In genomic region chr9:15552641-15553527, GRCh38 we compare ENCODE assay signal across 8 cellular contexts. TPM values are rescaled to one million over a fixed set of nuclear protein-coding genes. Genes with fewer than 3 reads are reported as not detected.
DNase-seq lines count a peak whose midpoint lies in the region; TF ChIP-seq lines count a peak whose summit lies in the region.

CCDC171 (plus strand) TSS chr9:15553043; CDS start chr9:15564089, 11,046 bp downstream.

- peaks cover 5% of the 10 kb centered on the region for H3K27me3 Mint-ChIP-seq in neural progenitor cell (ENCODE audit: insufficient read depth, low read depth)

- H3K27ac ChIP-seq in neural progenitor cell: peak within 1 kb of the TSS; percentile 85
- H3K27ac ChIP-seq in stomach smooth muscle (ENCODE audit: low read length): peak within 1 kb of the TSS; percentile 73

- H3K4me3 Mint-ChIP-seq in neural progenitor cell: peak within 1 kb of the TSS; percentile 88

- no peaks in the 10 kb centered on the region for H3K79me2 ChIP-seq in neural progenitor cell (ENCODE audit: low read depth)

- H3K4me3 ChIP-seq in HAP-1: peak within 1 kb of the TSS; percentile 46
- H3K4me3 ChIP-seq in MG63: peak within 1 kb of the TSS; percentile 70
- H3K4me3 ChIP-seq in foreskin fibroblast (ENCODE audit: low read depth in 1 of 2, low read length in 2 of 2): peak within 1 kb of the TSS; percentile 69 to 97
- H3K4me3 ChIP-seq in neural progenitor cell: peak within 1 kb of the TSS; percentile 59
- peak within 1 kb of the TSS; percentile 79 to 96 for H3K4me3 ChIP-seq in stomach smooth muscle (ENCODE audit: low read length in 2 of 2)

- H3K27me3 ChIP-seq in HAP-1 (ENCODE audit: low read depth) (no peaks in the 10 kb centered on the region), MG63 (peaks cover 16% of the 10 kb centered on the region), neural progenitor cell (peaks cover 7% of the 10 kb centered on the region), stomach smooth muscle (ENCODE audit: control insufficient read depth in 1 of 2, insufficient read depth in 2 of 2, low read length in 2 of 2) (no peaks in the 10 kb centered on the region)

- H3K36me3 Mint-ChIP-seq in neural progenitor cell: peaks cover 3% of the 10 kb centered on the region

- H3K4me2 ChIP-seq in neural progenitor cell: peak within 1 kb of the TSS; percentile 84

- peaks cover 4% of the 10 kb centered on the region for H3K4me1 Mint-ChIP-seq in neural progenitor cell

- TF ChIP-seq CTCF in foreskin fibroblast (IDR thresholded peaks at IDR 0.05; ENCODE audit: low read depth, low read length) (no peak), neural progenitor cell (IDR thresholded peaks at IDR 0.05) (peak; percentile 6)

- DNase-seq in GDM1 (lab: John Stamatoyannopoulos, UW) (peak; percentile 96), HAP-1 (ENCODE audit: low spot score in 2 of 2) (peak; percentile 91 to 95), MG63 (peak; percentile 100), SHP77 (lab: John Stamatoyannopoulos, UW) (peak; percentile 84 to 91), activated gamma-delta T cell (lab: John Stamatoyannopoulos, UW) (peak; percentile 76), foreskin fibroblast (peak; percentile 94 to 98), neural progenitor cell (ENCODE audit: low spot score) (peak; percentile 98)

- H2AFZ ChIP-seq in neural progenitor cell (replicated peaks): peak within 1 kb of the TSS; percentile 85

- H4K20me1 ChIP-seq in neural progenitor cell (ENCODE audit: low read depth): no peaks in the 10 kb centered on the region

- H3K9me3 Mint-ChIP-seq in neural progenitor cell: peaks cover 6% of the 10 kb centered on the region

- peaks cover 6% of the 10 kb centered on the region; the same call in 1 of the 2 replicates for H3K4me1 ChIP-seq in HAP-1
- H3K4me1 ChIP-seq in neural progenitor cell: peaks cover 9% of the 10 kb centered on the region
- H3K4me1 ChIP-seq in stomach smooth muscle (ENCODE audit: control insufficient read depth, insufficient read depth, low read length): peaks cover 6% of the 10 kb centered on the region

- H3K9ac ChIP-seq in neural progenitor cell (peak within 1 kb of the TSS; percentile 27), stomach smooth muscle (ENCODE audit: low read length in 2 of 2) (peak within 1 kb of the TSS; percentile 80 to 86)

- in situ Hi-C loops in HAP-1 (cut with MboI; ENCODE audit: low sequenced_read_pairs): loop anchor here (5.0 kb wide), 1 partner anchor 39 kb away; no protein-coding TSS in a partner anchor

- H3K36me3 ChIP-seq in HAP-1 (replicated peaks): no peaks in the 10 kb centered on the region
- H3K36me3 ChIP-seq in MG63: no peaks in the 10 kb centered on the region
- no peaks in the 10 kb centered on the region for H3K36me3 ChIP-seq in neural progenitor cell
- no peaks in the 10 kb centered on the region for H3K36me3 ChIP-seq in stomach smooth muscle (ENCODE audit: control insufficient read depth in 2 of 2, insufficient read depth in 2 of 2, low read length in 2 of 2)

- H3K27ac Mint-ChIP-seq in neural progenitor cell: peak within 1 kb of the TSS; percentile 93

- peaks cover 33% of the 10 kb centered on the region for H3F3A ChIP-seq in neural progenitor cell (ENCODE audit: low read depth)

- H3K9me3 ChIP-seq in HAP-1 (no peaks in the 10 kb centered on the region), MG63 (peaks cover 2% of the 10 kb centered on the region; the same call in 1 of the 2 replicates), neural progenitor cell (ENCODE audit: low read depth) (no peaks in the 10 kb centered on the region), stomach smooth muscle (ENCODE audit: control insufficient read depth in 2 of 2, low read length in 2 of 2) (no peaks in the 10 kb centered on the region)

RNA-seq across cellular contexts. Expression of gene CCDC171, which starts in this region (rescaled TPM):
- total RNA-seq in MG63 (2014; rRNA removed; shearing (Covaris generic); ENCODE audit: low replicate concordance): 6.6 and 9.1 TPM in 2 replicates
- total RNA-seq in neural progenitor cell (ENCODE audit: low replicate concordance): 6.1 and 9.3 TPM in 2 replicates

Comparison
In these comparisons a context has a peak if more than half of its experiments do, and no peak if none do; other contexts are left out.
1. Peak in every context shown above with its lines: DNase-seq, H3K4me3 ChIP-seq and H3K27ac ChIP-seq.